Comparison of ENCODE assay signal across 1 cellular context in the genomic region with DNA sequence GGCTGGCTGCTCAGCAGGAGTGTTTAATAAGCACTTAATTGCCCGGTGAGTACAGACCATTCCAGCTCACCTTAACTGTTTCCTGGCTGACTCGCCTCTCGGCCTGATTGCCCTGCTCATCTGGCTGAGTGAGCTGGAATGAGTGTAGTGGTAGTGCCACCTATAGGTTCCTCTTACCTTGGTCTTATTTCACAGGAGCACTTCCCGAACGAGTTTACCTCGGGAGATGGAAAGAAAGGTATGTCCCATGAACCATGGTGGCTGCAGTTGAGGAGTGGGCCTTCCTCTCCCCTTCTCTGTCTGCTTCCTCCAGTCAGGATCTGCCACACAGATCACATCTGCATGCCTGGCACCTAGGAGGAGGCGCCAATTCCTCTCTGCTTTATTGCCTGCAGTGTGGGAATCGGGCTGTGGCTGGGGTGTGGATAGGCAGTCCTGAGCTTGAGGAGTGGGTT.
TF ChIP-seq lines count a peak whose summit lies in the region.

No MANE protein-coding gene starts in this region.

TF ChIP-seq in HepG2, 621 proteins besides CTCF, POLR2A, EP300 and RAD21 (continued from another document and continues in another):
- TF ChIP-seq, protein P1, sequence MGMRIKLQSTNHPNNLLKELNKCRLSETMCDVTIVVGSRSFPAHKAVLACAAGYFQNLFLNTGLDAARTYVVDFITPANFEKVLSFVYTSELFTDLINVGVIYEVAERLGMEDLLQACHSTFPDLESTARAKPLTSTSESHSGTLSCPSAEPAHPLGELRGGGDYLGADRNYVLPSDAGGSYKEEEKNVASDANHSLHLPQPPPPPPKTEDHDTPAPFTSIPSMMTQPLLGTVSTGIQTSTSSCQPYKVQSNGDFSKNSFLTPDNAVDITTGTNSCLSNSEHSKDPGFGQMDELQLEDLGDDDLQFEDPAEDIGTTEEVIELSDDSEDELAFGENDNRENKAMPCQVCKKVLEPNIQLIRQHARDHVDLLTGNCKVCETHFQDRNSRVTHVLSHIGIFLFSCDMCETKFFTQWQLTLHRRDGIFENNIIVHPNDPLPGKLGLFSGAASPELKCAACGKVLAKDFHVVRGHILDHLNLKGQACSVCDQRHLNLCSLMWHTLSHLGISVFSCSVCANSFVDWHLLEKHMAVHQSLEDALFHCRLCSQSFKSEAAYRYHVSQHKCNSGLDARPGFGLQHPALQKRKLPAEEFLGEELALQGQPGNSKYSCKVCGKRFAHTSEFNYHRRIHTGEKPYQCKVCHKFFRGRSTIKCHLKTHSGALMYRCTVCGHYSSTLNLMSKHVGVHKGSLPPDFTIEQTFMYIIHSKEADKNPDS (CRISPR knock-in tag; IDR thresholded peaks at IDR 0.05) = no peak
- no peak for TF ChIP-seq JUND (CRISPR knock-in tag; IDR thresholded peaks at IDR 0.05)
- TF ChIP-seq ZNF782 (CRISPR knock-in tag; IDR thresholded peaks at IDR 0.05; ENCODE audit: borderline replicate concordance) = no peak
- TF ChIP-seq HOXA5 (CRISPR knock-in tag; IDR thresholded peaks at IDR 0.05) = peak; percentile 45; the same call in 1 of the 2 replicates
- TF ChIP-seq BRD4 (CRISPR knock-in tag; IDR thresholded peaks at IDR 0.05) = no peak
- TF ChIP-seq, protein P2, sequence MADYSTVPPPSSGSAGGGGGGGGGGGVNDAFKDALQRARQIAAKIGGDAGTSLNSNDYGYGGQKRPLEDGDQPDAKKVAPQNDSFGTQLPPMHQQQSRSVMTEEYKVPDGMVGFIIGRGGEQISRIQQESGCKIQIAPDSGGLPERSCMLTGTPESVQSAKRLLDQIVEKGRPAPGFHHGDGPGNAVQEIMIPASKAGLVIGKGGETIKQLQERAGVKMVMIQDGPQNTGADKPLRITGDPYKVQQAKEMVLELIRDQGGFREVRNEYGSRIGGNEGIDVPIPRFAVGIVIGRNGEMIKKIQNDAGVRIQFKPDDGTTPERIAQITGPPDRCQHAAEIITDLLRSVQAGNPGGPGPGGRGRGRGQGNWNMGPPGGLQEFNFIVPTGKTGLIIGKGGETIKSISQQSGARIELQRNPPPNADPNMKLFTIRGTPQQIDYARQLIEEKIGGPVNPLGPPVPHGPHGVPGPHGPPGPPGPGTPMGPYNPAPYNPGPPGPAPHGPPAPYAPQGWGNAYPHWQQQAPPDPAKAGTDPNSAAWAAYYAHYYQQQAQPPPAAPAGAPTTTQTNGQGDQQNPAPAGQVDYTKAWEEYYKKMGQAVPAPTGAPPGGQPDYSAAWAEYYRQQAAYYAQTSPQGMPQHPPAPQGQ (CRISPR knock-in tag; IDR thresholded peaks at IDR 0.05; ENCODE audit: borderline replicate concordance) = no peak
- no peak for TF ChIP-seq NFE2L2 (IDR thresholded peaks at IDR 0.05; ENCODE audit: low read length)
- peak; percentile 62; the same call in 1 of the 2 replicates for TF ChIP-seq ZNF878 (CRISPR knock-in tag; IDR thresholded peaks at IDR 0.05)
- TF ChIP-seq ZNF232 (CRISPR knock-in tag; IDR thresholded peaks at IDR 0.05; ENCODE audit: borderline replicate concordance) = no peak
- no peak for TF ChIP-seq SOX13 (IDR thresholded peaks at IDR 0.05)
- peak in 1 of 2 experiments; percentile 33; a peak in 1 of 4 replicates for TF ChIP-seq SOX13 (CRISPR knock-in tag; conservative IDR thresholded peaks at IDR 0.05 in 1 of 2, IDR thresholded peaks at IDR 0.05 in 1 of 2)
- 0 out of 2 replicates have a peak, but pooled peaks have one; percentile 23 for TF ChIP-seq KAT8 (CRISPR knock-in tag; IDR thresholded peaks at IDR 0.05)
- TF ChIP-seq HNF4G (IDR thresholded peaks at IDR 0.05; ENCODE audit: borderline replicate concordance, low read depth, low read length) = no peak; the same call in 1 of the 2 replicates
- no peak for TF ChIP-seq HNF4G (CRISPR knock-in tag; IDR thresholded peaks at IDR 0.05; ENCODE audit: borderline replicate concordance, low read depth)
- TF ChIP-seq ZNF7 (CRISPR knock-in tag; IDR thresholded peaks at IDR 0.05) = no peak
- TF ChIP-seq, protein P3, sequence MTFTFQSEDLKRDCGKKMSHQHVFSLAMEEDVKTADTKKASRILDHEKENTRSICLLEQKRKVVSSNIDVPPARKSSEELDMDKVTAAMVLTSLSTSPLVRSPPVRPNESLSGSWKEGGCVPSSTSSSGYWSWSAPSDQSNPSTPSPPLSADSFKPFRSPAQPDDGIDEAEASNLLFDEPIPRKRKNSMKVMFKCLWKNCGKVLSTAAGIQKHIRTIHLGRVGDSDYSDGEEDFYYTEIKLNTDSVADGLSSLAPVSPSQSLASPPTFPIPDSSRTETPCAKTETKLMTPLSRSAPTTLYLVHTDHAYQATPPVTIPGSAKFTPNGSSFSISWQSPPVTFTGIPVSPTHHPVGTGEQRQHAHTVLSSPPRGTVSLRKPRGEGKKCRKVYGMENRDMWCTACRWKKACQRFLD (CRISPR knock-in tag; IDR thresholded peaks at IDR 0.05; ENCODE audit: borderline replicate concordance) = 0 out of 2 replicates have a peak, but pooled peaks have one; percentile 23
- TF ChIP-seq ZKSCAN8 (CRISPR knock-in tag; IDR thresholded peaks at IDR 0.05; ENCODE audit: borderline replicate concordance) = 0 out of 2 replicates have a peak, but pooled peaks have one; percentile 57
- TF ChIP-seq ZNF253 (CRISPR knock-in tag; IDR thresholded peaks at IDR 0.05; ENCODE audit: borderline replicate concordance) = no peak
- TF ChIP-seq PAX8 (CRISPR knock-in tag; IDR thresholded peaks at IDR 0.05; ENCODE audit: borderline replicate concordance) = no peak
- 0 out of 2 replicates have a peak, but pooled peaks have one; percentile 29 for TF ChIP-seq ZMAT3 (CRISPR knock-in tag; conservative IDR thresholded peaks at IDR 0.05)
- peak; percentile 55; the same call in 1 of the 2 replicates for TF ChIP-seq FOXA3 (CRISPR knock-in tag; IDR thresholded peaks at IDR 0.05)
- TF ChIP-seq, protein P4, sequence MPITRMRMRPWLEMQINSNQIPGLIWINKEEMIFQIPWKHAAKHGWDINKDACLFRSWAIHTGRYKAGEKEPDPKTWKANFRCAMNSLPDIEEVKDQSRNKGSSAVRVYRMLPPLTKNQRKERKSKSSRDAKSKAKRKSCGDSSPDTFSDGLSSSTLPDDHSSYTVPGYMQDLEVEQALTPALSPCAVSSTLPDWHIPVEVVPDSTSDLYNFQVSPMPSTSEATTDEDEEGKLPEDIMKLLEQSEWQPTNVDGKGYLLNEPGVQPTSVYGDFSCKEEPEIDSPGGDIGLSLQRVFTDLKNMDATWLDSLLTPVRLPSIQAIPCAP (CRISPR knock-in tag; IDR thresholded peaks at IDR 0.05; ENCODE audit: low read depth) = 0 out of 2 replicates have a peak, but pooled peaks have one; percentile 42
- TF ChIP-seq TARDBP (CRISPR knock-in tag; IDR thresholded peaks at IDR 0.05) = no peak; the same call in 1 of the 2 replicates
- TF ChIP-seq NFATC3 (CRISPR knock-in tag; IDR thresholded peaks at IDR 0.05) = no peak
- TF ChIP-seq ERF (CRISPR knock-in tag; IDR thresholded peaks at IDR 0.05) = peak; percentile 37; the same call in 1 of the 2 replicates
- TF ChIP-seq, protein P5, sequence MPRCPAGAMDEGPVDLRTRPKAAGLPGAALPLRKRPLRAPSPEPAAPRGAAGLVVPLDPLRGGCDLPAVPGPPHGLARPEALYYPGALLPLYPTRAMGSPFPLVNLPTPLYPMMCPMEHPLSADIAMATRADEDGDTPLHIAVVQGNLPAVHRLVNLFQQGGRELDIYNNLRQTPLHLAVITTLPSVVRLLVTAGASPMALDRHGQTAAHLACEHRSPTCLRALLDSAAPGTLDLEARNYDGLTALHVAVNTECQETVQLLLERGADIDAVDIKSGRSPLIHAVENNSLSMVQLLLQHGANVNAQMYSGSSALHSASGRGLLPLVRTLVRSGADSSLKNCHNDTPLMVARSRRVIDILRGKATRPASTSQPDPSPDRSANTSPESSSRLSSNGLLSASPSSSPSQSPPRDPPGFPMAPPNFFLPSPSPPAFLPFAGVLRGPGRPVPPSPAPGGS (CRISPR knock-in tag; IDR thresholded peaks at IDR 0.05) = no peak
- no peak for TF ChIP-seq KAT2B (IDR thresholded peaks at IDR 0.05; ENCODE audit: borderline replicate concordance, low read depth, low read length)
- no peak for TF ChIP-seq AHR (CRISPR knock-in tag; IDR thresholded peaks at IDR 0.05)
- TF ChIP-seq HNF4A (CRISPR knock-in tag; IDR thresholded peaks at IDR 0.05) = peak; percentile 51; the same call in 1 of the 2 replicates
- TF ChIP-seq ZNF792 (CRISPR knock-in tag; IDR thresholded peaks at IDR 0.05) = no peak
- TF ChIP-seq ZNF354B (CRISPR knock-in tag; IDR thresholded peaks at IDR 0.05) = no peak
- peak; percentile 74 for TF ChIP-seq RXRB (CRISPR knock-in tag; IDR thresholded peaks at IDR 0.05; ENCODE audit: borderline replicate concordance)
- peak; percentile 91 for TF ChIP-seq CBX5 (CRISPR knock-in tag; IDR thresholded peaks at IDR 0.05; ENCODE audit: borderline replicate concordance)
- TF ChIP-seq, protein P6, sequence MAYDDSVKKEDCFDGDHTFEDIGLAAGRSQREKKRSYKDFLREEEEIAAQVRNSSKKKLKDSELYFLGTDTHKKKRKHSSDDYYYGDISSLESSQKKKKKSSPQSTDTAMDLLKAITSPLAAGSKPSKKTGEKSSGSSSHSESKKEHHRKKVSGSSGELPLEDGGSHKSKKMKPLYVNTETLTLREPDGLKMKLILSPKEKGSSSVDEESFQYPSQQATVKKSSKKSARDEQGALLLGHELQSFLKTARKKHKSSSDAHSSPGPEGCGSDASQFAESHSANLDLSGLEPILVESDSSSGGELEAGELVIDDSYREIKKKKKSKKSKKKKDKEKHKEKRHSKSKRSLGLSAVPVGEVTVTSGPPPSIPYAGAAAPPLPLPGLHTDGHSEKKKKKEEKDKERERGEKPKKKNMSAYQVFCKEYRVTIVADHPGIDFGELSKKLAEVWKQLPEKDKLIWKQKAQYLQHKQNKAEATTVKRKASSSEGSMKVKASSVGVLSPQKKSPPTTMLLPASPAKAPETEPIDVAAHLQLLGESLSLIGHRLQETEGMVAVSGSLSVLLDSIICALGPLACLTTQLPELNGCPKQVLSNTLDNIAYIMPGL (CRISPR knock-in tag; IDR thresholded peaks at IDR 0.05; ENCODE audit: borderline replicate concordance in 1 of 2, low read depth in 1 of 2) = peak; percentile 66 to 93; a peak in 3 of 4 replicates
- no peak for TF ChIP-seq ZNF567 (CRISPR knock-in tag; IDR thresholded peaks at IDR 0.05; ENCODE audit: borderline replicate concordance)
- TF ChIP-seq, protein P7, sequence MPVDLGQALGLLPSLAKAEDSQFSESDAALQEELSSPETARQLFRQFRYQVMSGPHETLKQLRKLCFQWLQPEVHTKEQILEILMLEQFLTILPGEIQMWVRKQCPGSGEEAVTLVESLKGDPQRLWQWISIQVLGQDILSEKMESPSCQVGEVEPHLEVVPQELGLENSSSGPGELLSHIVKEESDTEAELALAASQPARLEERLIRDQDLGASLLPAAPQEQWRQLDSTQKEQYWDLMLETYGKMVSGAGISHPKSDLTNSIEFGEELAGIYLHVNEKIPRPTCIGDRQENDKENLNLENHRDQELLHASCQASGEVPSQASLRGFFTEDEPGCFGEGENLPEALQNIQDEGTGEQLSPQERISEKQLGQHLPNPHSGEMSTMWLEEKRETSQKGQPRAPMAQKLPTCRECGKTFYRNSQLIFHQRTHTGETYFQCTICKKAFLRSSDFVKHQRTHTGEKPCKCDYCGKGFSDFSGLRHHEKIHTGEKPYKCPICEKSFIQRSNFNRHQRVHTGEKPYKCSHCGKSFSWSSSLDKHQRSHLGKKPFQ (CRISPR knock-in tag; IDR thresholded peaks at IDR 0.05; ENCODE audit: insufficient replicate concordance) = no peak
- no peak for TF ChIP-seq ZIK1 (CRISPR knock-in tag; IDR thresholded peaks at IDR 0.05; ENCODE audit: borderline replicate concordance, low read depth)
- TF ChIP-seq KDM5B (CRISPR knock-in tag; IDR thresholded peaks at IDR 0.05; ENCODE audit: borderline replicate concordance) = peak; percentile 36; the same call in 1 of the 2 replicates
- TF ChIP-seq, protein P8, sequence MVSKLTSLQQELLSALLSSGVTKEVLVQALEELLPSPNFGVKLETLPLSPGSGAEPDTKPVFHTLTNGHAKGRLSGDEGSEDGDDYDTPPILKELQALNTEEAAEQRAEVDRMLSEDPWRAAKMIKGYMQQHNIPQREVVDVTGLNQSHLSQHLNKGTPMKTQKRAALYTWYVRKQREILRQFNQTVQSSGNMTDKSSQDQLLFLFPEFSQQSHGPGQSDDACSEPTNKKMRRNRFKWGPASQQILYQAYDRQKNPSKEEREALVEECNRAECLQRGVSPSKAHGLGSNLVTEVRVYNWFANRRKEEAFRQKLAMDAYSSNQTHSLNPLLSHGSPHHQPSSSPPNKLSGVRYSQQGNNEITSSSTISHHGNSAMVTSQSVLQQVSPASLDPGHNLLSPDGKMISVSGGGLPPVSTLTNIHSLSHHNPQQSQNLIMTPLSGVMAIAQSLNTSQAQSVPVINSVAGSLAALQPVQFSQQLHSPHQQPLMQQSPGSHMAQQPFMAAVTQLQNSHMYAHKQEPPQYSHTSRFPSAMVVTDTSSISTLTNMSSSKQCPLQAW (CRISPR knock-in tag; IDR thresholded peaks at IDR 0.05) = peak; percentile 64; the same call in 1 of the 2 replicates
- peak; percentile 90 for TF ChIP-seq GATAD2A (CRISPR knock-in tag; IDR thresholded peaks at IDR 0.05)
- TF ChIP-seq, protein P9, sequence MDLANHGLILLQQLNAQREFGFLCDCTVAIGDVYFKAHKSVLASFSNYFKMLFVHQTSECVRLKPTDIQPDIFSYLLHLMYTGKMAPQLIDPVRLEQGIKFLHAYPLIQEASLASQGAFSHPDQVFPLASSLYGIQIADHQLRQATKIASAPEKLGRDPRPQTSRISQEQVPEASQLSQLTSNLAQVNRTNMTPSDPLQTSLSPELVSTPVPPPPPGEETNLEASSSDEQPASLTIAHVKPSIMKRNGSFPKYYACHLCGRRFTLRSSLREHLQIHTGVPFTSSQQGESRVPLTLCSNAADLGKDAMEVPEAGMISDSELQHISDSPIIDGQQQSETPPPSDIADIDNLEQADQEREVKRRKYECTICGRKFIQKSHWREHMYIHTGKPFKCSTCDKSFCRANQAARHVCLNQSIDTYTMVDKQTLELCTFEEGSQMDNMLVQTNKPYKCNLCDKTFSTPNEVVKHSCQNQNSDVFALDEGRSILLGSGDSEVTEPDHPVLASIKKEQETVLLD (CRISPR knock-in tag; IDR thresholded peaks at IDR 0.05; ENCODE audit: low read depth) = no peak
- TF ChIP-seq GZF1 (CRISPR knock-in tag; IDR thresholded peaks at IDR 0.05) = no peak
- no peak for TF ChIP-seq ELF4 (CRISPR knock-in tag; IDR thresholded peaks at IDR 0.05; ENCODE audit: borderline replicate concordance)
- TF ChIP-seq, protein P10, sequence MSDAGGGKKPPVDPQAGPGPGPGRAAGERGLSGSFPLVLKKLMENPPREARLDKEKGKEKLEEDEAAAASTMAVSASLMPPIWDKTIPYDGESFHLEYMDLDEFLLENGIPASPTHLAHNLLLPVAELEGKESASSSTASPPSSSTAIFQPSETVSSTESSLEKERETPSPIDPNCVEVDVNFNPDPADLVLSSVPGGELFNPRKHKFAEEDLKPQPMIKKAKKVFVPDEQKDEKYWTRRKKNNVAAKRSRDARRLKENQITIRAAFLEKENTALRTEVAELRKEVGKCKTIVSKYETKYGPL (CRISPR knock-in tag; IDR thresholded peaks at IDR 0.05) = no peak
- TF ChIP-seq, protein P11, sequence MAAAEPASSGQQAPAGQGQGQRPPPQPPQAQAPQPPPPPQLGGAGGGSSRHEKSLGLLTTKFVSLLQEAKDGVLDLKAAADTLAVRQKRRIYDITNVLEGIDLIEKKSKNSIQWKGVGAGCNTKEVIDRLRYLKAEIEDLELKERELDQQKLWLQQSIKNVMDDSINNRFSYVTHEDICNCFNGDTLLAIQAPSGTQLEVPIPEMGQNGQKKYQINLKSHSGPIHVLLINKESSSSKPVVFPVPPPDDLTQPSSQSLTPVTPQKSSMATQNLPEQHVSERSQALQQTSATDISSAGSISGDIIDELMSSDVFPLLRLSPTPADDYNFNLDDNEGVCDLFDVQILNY (CRISPR knock-in tag; conservative IDR thresholded peaks at IDR 0.05) = no peak
- peak; percentile 52; the same call in 1 of the 2 replicates for TF ChIP-seq JUN (CRISPR knock-in tag; IDR thresholded peaks at IDR 0.05)
- TF ChIP-seq, protein P12, sequence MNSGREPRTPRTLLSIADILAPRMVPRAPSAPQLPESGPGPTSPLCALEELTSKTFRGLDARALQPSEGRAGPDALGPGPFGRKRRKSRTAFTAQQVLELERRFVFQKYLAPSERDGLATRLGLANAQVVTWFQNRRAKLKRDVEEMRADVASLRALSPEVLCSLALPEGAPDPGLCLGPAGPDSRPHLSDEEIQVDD (CRISPR knock-in tag; IDR thresholded peaks at IDR 0.05; ENCODE audit: borderline replicate concordance) = no peak
